8 cellular contexts compared by ENCODE assay signal in genomic region chr3:184335291-184335660, GRCh38. TPM values are rescaled to one million over a fixed set of nuclear protein-coding genes. Genes with fewer than 3 reads are reported as not detected.
DNase-seq lines count a peak whose midpoint lies in the region; ATAC-seq lines count a peak whose summit lies in the region.

No MANE protein-coding gene starts in this region.

- H3K4me1 ChIP-seq in ACC112 (ENCODE audit: control insufficient read depth, insufficient read depth, low read length, unreplicated experiment) (peaks cover 75% of the 10 kb centered on the region), right cardiac atrium (ENCODE audit: control insufficient read depth, insufficient read depth, low read length) (peaks cover 4% of the 10 kb centered on the region)

- H3K27ac ChIP-seq in ACC112 (ENCODE audit: low read depth, low read length) (peak overlapping the region; percentile 94), right cardiac atrium (ENCODE audit: low read length) (peak overlapping the region; percentile 97)

- DNase-seq in H4 (ENCODE audit: low spot score) (peak; percentile 43), SW480 (ENCODE audit: low spot score) (peak; percentile 62), right cardiac atrium (peak in 2 of 3 donors; percentile 38 to 53), kidney glomerular epithelial cell (lab: John Stamatoyannopoulos, UW) (no peak), activated gamma-delta T cell (lab: John Stamatoyannopoulos, UW) (no peak), NCI-H128 (lab: John Stamatoyannopoulos, UW; ENCODE audit: unreplicated experiment) (no peak)
- no peak for DNase-seq in stimulated activated effector memory CD8-positive, alpha-beta T cell treated with anti-CD3 and anti-CD28 coated beads, Interleukin-12 subunit alpha, Interleukin-12 subunit beta, amount 100 ng/mL, for 72 hours (ENCODE audit: low spot score in 2 of 2)

- H3K27me3 ChIP-seq in ACC112 (ENCODE audit: insufficient read depth, low read length) (no peaks in the 10 kb centered on the region), right cardiac atrium (ENCODE audit: control insufficient read depth, insufficient read depth) (no peaks in the 10 kb centered on the region)

- H3K4me3 ChIP-seq in ACC112 (ENCODE audit: low read depth, low read length) (peak overlapping the region; percentile 83), right cardiac atrium (ENCODE audit: low read length) (no peak overlapping the region)

- H3K36me3 ChIP-seq in ACC112 (ENCODE audit: insufficient read depth, low read length) = peaks cover 34% of the 10 kb centered on the region

- H3K27ac Mint-ChIP-seq in stimulated activated effector memory CD8-positive, alpha-beta T cell treated with anti-CD3 and anti-CD28 coated beads, Interleukin-12 subunit alpha, Interleukin-12 subunit beta, amount 100 ng/mL, for 72 hours = peak overlapping the region; percentile 88

- WGBS in right cardiac atrium = 48% methylated on average over 4 of the region's 4 CpGs

- peaks cover 72% of the 10 kb centered on the region for H3K36me3 Mint-ChIP-seq in stimulated activated effector memory CD8-positive, alpha-beta T cell treated with anti-CD3 and anti-CD28 coated beads, Interleukin-12 subunit alpha, Interleukin-12 subunit beta, amount 100 ng/mL, for 72 hours

- intact Hi-C loops in right cardiac atrium (cut with DNase I) = no loop called here

- peak in 1 of 2 donors; percentile 0 for ATAC-seq in right cardiac atrium
- no peak for ATAC-seq in stimulated activated effector memory CD8-positive, alpha-beta T cell treated with anti-CD3 and anti-CD28 coated beads, Interleukin-12 subunit alpha, Interleukin-12 subunit beta, amount 100 ng/mL, for 72 hours

- peaks cover 71% of the 10 kb centered on the region for H3K4me1 Mint-ChIP-seq in stimulated activated effector memory CD8-positive, alpha-beta T cell treated with anti-CD3 and anti-CD28 coated beads, Interleukin-12 subunit alpha, Interleukin-12 subunit beta, amount 100 ng/mL, for 72 hours

- H2AFZ ChIP-seq in ACC112 (ENCODE audit: low read length, unreplicated experiment) = no peak overlapping the region

- no peaks in the 10 kb centered on the region for H3K9me3 Mint-ChIP-seq in stimulated activated effector memory CD8-positive, alpha-beta T cell treated with anti-CD3 and anti-CD28 coated beads, Interleukin-12 subunit alpha, Interleukin-12 subunit beta, amount 100 ng/mL, for 72 hours

- H3K79me2 ChIP-seq in ACC112 (ENCODE audit: control insufficient read depth, insufficient read depth, low read length, unreplicated experiment) = peaks cover 48% of the 10 kb centered on the region

- H3K4me3 Mint-ChIP-seq in stimulated activated effector memory CD8-positive, alpha-beta T cell treated with anti-CD3 and anti-CD28 coated beads, Interleukin-12 subunit alpha, Interleukin-12 subunit beta, amount 100 ng/mL, for 72 hours = peak overlapping the region; percentile 81

- no peaks in the 10 kb centered on the region for H3K9me3 ChIP-seq in right cardiac atrium (ENCODE audit: control insufficient read depth, low read length)

RNA-seq across cellular contexts. Expression of gene FAM131A, which starts 2.1 kb away (rescaled TPM):
- 18.4 and 22.2 TPM in 2 replicates for total RNA-seq in H4 (2014; rRNA removed; shearing (Covaris generic))
- 10 to 100 TPM; 26.5 to 41.1 (median 33.6) TPM for total RNA-seq in right cardiac atrium
- 34.3 TPM for polyA plus RNA-seq in right cardiac atrium

RNA-seq across cellular contexts. Expression of gene EIF4G1, which starts 20.9 kb away (rescaled TPM):
- 216 and 235 TPM in 2 replicates for total RNA-seq in H4 (2014; rRNA removed; shearing (Covaris generic))
- 100 to 1,000 TPM; 215 to 301 (median 245) TPM for total RNA-seq in right cardiac atrium
- 203 TPM for polyA plus RNA-seq in right cardiac atrium

RNA-seq across cellular contexts. Expression of gene CLCN2, which starts 26.1 kb away (rescaled TPM):
- 3.3 and 4.7 TPM in 2 replicates for total RNA-seq in H4 (2014; rRNA removed; shearing (Covaris generic))
- 1 to 10 TPM; 2.0 to 4.9 (median 3.6) TPM for total RNA-seq in right cardiac atrium
- 2.7 TPM for polyA plus RNA-seq in right cardiac atrium

RNA-seq across cellular contexts. Expression of gene POLR2H, which starts 26.2 kb away (rescaled TPM):
- total RNA-seq in H4 (2014; rRNA removed; shearing (Covaris generic)) = 250 and 279 TPM in 2 replicates
- total RNA-seq in right cardiac atrium = 10 to 100 TPM; 24.4 to 32.9 (median 30.1) TPM
- 37.6 TPM for polyA plus RNA-seq in right cardiac atrium

RNA-seq across cellular contexts. Expression of gene PSMD2, which starts 36.2 kb away (rescaled TPM):
- total RNA-seq in H4 (2014; rRNA removed; shearing (Covaris generic)) = 691 and 864 TPM in 2 replicates
- total RNA-seq in right cardiac atrium = 100 to 1,000 TPM; 198 to 230 (median 227) TPM
- 161 TPM for polyA plus RNA-seq in right cardiac atrium

Comparison
In these comparisons a context has a peak if more than half of its experiments do, and no peak if none do; other contexts are left out.
1. DNase-seq: peak in H4 (single experiment), SW480 (single experiment) and right cardiac atrium (2 of 3); none in stimulated activated effector memory CD8-positive, alpha-beta T cell treated with anti-CD3 and anti-CD28 coated beads, Interleukin-12 subunit alpha, Interleukin-12 subunit beta, amount 100 ng/mL, for 72 hours (0 of 2), kidney glomerular epithelial cell (single experiment), activated gamma-delta T cell (single experiment) and NCI-H128 (single experiment).